In the genomic region with DNA sequence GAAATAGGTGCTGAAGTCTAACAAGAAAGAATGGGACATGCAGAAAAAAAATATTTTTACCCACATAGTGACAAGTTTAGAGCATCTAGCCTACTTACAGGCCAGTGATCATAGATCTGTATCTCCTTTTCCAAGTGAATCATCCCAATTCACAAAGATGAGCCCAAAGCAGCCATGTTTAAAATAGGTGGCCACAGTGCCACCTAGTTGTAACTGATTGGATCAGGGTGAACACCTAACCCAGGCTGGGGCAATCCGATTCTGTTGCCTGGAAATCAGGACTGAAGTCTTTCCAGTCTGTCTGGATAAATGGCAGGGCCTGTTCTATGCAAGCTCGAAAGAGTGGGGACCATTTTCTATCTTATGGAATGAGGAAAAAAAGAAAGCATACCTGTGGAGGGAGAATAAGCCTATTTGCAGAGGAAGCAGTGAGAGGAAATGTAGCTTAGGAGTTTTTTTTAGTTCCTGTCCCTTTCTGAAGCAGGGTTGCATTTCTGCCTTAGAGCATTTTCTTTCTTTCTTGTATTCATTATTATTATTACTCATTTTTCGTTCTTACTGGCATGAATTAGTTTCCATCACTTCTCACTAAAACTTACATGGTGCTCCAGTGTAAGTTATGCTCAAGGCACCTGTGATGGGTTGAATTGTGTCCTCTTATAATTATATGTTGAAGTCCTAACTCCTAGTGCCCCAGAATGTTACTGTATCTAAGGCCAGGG, we compare ENCODE assay signal across 17 cellular contexts.
DNase-seq lines count a peak whose midpoint lies in the region; ATAC-seq, FAIRE-seq and TF ChIP-seq lines count a peak whose summit lies in the region.
"Had no signal": no experiment of that assay in that cellular context is flagged by ENCODE, and none has a peak within 500 bp of the region (broad histone marks: within the 10 kb centered on the region; RNA-seq: fewer than 3 reads in every experiment).

No MANE protein-coding gene starts in this region.

- TF ChIP-seq CTCF in H9 (conservative IDR thresholded peaks at IDR 0.05), result peak; percentile 49
- TF ChIP-seq CTCF in PC-3 (conservative IDR thresholded peaks at IDR 0.05; ENCODE audit: low read depth, low read length), result peak; percentile 57
- TF ChIP-seq CTCF in keratinocyte (optimal IDR thresholded peaks at IDR 0.05 in 1 of 3, IDR thresholded peaks at IDR 0.05 in 1 of 3, conservative IDR thresholded peaks at IDR 0.05 in 1 of 3; ENCODE audit: extremely low read depth in 1 of 3, insufficient read depth in 2 of 3, low read length in 3 of 3), result peak in 2 of 3 experiments; percentile 3 to 46

- no peak overlapping the region for H3K56ac ChIP-seq in H9 (ENCODE audit: insufficient read length, low read depth, low read length)

- H2BK12ac ChIP-seq in H9 (ENCODE audit: insufficient read length, low read depth, low read length), result no peak overlapping the region

- no peak overlapping the region for H3K18ac ChIP-seq in H9 (ENCODE audit: insufficient read length, low read depth, low read length)

- no TSS peak for BruUV-seq in PC-3 (replicated peaks; lab: Mats Ljungman, UMichigan)

- intact Hi-C loops in PC-3 (cut with micrococcal nuclease), result no loop called here

- DNase-seq in Daoy (ENCODE audit: low read depth), result peak; percentile 4
- no peak for DNase-seq in H9
- peak; percentile 26 for DNase-seq in PC-3
- no peak for DNase-seq in keratinocyte (ENCODE audit: low read depth, low spot score)
- DNase-seq in NCI-H524 treated with DMSO at 0.1 percent for 48 hours (lab: John Stamatoyannopoulos, UW), result no peak
- no peak for DNase-seq in amniotic stem cell (lab: John Stamatoyannopoulos, UW)
- DNase-seq in dedifferentiated amniotic fluid mesenchymal stem cell (ENCODE audit: extremely low spot score), result no peak
- no peak for DNase-seq in DMS153 (lab: John Stamatoyannopoulos, UW)
- DNase-seq: CD8-positive, alpha-beta T cell; KG1; Peyer's patch; T-helper 17 cell had no signal

- H3K9me3 Mint-ChIP-seq in H9, result no peaks in the 10 kb centered on the region; a peak in 1 of 5 replicates
- H3K9me3 Mint-ChIP-seq: brain; CD8-positive, alpha-beta T cell had no signal

- H2BK120ac ChIP-seq in H9 (ENCODE audit: low read depth, low read length, poor library complexity, severe bottlenecking), result no peak overlapping the region

- H2BK15ac ChIP-seq in H9 (ENCODE audit: low read depth, low read length), result no peak overlapping the region

- H2AFZ ChIP-seq in H9 (ENCODE audit: low read length) (no peak overlapping the region), PC-3 (ENCODE audit: low read length) (no peak overlapping the region), keratinocyte (ENCODE audit: control insufficient read depth, low read length) (no peak overlapping the region)
- H2AFZ ChIP-seq: hepatocyte had no signal

- no peaks in the 10 kb centered on the region for H3K79me1 ChIP-seq in H9 (ENCODE audit: insufficient read depth, low read depth, low read length, poor library complexity, severe bottlenecking)

- H3K14ac ChIP-seq in H9 (ENCODE audit: insufficient read depth, low read length), result no peak overlapping the region

- POLR2A ChIA-PET in PC-3 (lab: Charles Lee; ENCODE audit: unreplicated experiment), result no interaction called here

- H2BK5ac ChIP-seq in H9 (ENCODE audit: insufficient read length, low read length), result no peak overlapping the region

- dilution Hi-C loops in keratinocyte (cut with MboI; ENCODE audit: extremely low pct_ligation_motif_present, low sequenced_read_pairs), result no loop called here

- CTCF ChIA-PET in PC-3 (lab: Charles Lee), result no interaction called here

- H3K4me3 Mint-ChIP-seq in H9, result no peak overlapping the region
- H3K4me3 Mint-ChIP-seq: brain; CD8-positive, alpha-beta T cell; T-helper 17 cell had no signal

- H3K27me3 Mint-ChIP-seq in H9 (ENCODE audit: low read depth), result peaks cover 13% of the 10 kb centered on the region

- no peaks in the 10 kb centered on the region for H3K9me2 ChIP-seq in PC-3 (replicated peaks; ENCODE audit: low read length)

- H3K79me2 ChIP-seq in H9 (ENCODE audit: insufficient read depth, low read length) (no peaks in the 10 kb centered on the region), PC-3 (ENCODE audit: low read length) (no peaks in the 10 kb centered on the region), keratinocyte (ENCODE audit: control insufficient read depth, insufficient read depth, low read length) (no peaks in the 10 kb centered on the region)
- H3K79me2 ChIP-seq: hepatocyte had no signal

- WGBS in H9 (ENCODE audit: extremely low coverage, insufficient read length, low lambda C conversion rate), result no CpG with 5 or more reads among the region's 3 CpGs

- H4K8ac ChIP-seq in H9 (replicated peaks; ENCODE audit: insufficient read length, low read depth, low read length), result no peak overlapping the region

- no peaks in the 10 kb centered on the region for H3K4me1 ChIP-seq in H9 (ENCODE audit: insufficient read depth, low read length)
- H3K4me1 ChIP-seq in PC-3 (ENCODE audit: insufficient read depth, low read length), result no peaks in the 10 kb centered on the region
- no peaks in the 10 kb centered on the region for H3K4me1 ChIP-seq in keratinocyte (ENCODE audit: control insufficient read depth, extremely low read depth, insufficient read depth, low read length)
- H3K4me1 ChIP-seq: Peyer's patch had no signal

- H3K23ac ChIP-seq in H9 (ENCODE audit: insufficient read length, low read depth, low read length), result no peak overlapping the region

- H3K9me3 ChIP-seq in H9 (ENCODE audit: control insufficient read depth, low read depth, low read length) (no peaks in the 10 kb centered on the region), PC-3 (ENCODE audit: low read length) (no peaks in the 10 kb centered on the region), keratinocyte (ENCODE audit: control insufficient read depth, low read depth, low read length) (no peaks in the 10 kb centered on the region)
- H3K9me3 ChIP-seq: Peyer's patch had no signal

- H3K4me3 ChIP-seq in PC-3 (ENCODE audit: low read length) (no peak overlapping the region), keratinocyte (ENCODE audit: control insufficient read depth in 2 of 3, extremely low read depth in 1 of 3, insufficient read depth in 2 of 3, low read depth in 1 of 3, low read length in 3 of 3) (no peak overlapping the region)
- H3K4me3 ChIP-seq: hepatocyte, lung, Peyer's patch, smooth muscle cell had no signal

- H2AK5ac ChIP-seq in H9 (ENCODE audit: insufficient read length, low read length), result no peak overlapping the region

- FAIRE-seq in keratinocyte (lab: Jason Lieb, UNC), result no peak

- H3K36me3 ChIP-seq in PC-3 (ENCODE audit: low read depth, low read length) (no peaks in the 10 kb centered on the region), keratinocyte (ENCODE audit: control insufficient read depth in 2 of 2, extremely low read depth in 1 of 2, insufficient read depth in 2 of 2, low read length in 2 of 2) (no peaks in the 10 kb centered on the region)
- H3K36me3 ChIP-seq: Peyer's patch had no signal

- no peak overlapping the region for H3T11ph ChIP-seq in H9 (ENCODE audit: low read length)

- H3K27ac ChIP-seq in H9 (ENCODE audit: insufficient read length, low read depth, low read length), result no peak overlapping the region
- no peak overlapping the region for H3K27ac ChIP-seq in PC-3 (ENCODE audit: low read length)
- no peak overlapping the region for H3K27ac ChIP-seq in keratinocyte (ENCODE audit: control insufficient read depth, insufficient read depth, low read length)
- H3K27ac ChIP-seq: epithelial cell of prostate, hepatocyte, Peyer's patch had no signal

- no peak overlapping the region; a peak in 1 of 7 replicates for H3K27ac Mint-ChIP-seq in H9
- H3K27ac Mint-ChIP-seq: brain; CD8-positive, alpha-beta T cell; T-helper 17 cell had no signal

- H3K4ac ChIP-seq in H9 (ENCODE audit: low read depth, low read length), result no peak overlapping the region

- peak; percentile 37 for ATAC-seq in PC-3
- ATAC-seq: CD8-positive, alpha-beta T cell; T-helper 17 cell had no signal

- H3K23me2 ChIP-seq in H9 (ENCODE audit: insufficient read length, low read depth, low read length, poor library complexity, severe bottlenecking), result no peaks in the 10 kb centered on the region

- H3K27me3 ChIP-seq in H9 (ENCODE audit: insufficient read depth, low read length) (no peaks in the 10 kb centered on the region), PC-3 (ENCODE audit: low read length) (peaks cover 34% of the 10 kb centered on the region), keratinocyte (ENCODE audit: control insufficient read depth, extremely low read depth, insufficient read depth, low read length) (no peaks in the 10 kb centered on the region)
- H3K27me3 ChIP-seq: hepatocyte, Peyer's patch had no signal

- no peaks in the 10 kb centered on the region for H3K9me1 ChIP-seq in keratinocyte (ENCODE audit: control insufficient read depth, extremely low read depth, insufficient read depth, low read length)

- H3K36me3 Mint-ChIP-seq in H9 (ENCODE audit: insufficient read depth in 1 of 3, low read depth in 3 of 3), result no peaks in the 10 kb centered on the region
- H3K36me3 Mint-ChIP-seq: brain; CD8-positive, alpha-beta T cell had no signal

- H3K4me2 ChIP-seq in H9 (ENCODE audit: insufficient read depth, insufficient read length, low read length) (no peak overlapping the region), PC-3 (ENCODE audit: low read length) (no peak overlapping the region), keratinocyte (ENCODE audit: control insufficient read depth, extremely low read depth, insufficient read depth, low read depth, low read length) (no peak overlapping the region)
- H3K4me2 ChIP-seq: hepatocyte, smooth muscle cell had no signal

- no peak overlapping the region for H4K91ac ChIP-seq in H9 (ENCODE audit: insufficient read length, low read depth, low read length)

- H4K20me1 ChIP-seq in H9 (ENCODE audit: control insufficient read depth, insufficient read depth, insufficient read length), result no peaks in the 10 kb centered on the region
- no peaks in the 10 kb centered on the region for H4K20me1 ChIP-seq in PC-3 (ENCODE audit: low read length)
- H4K20me1 ChIP-seq in keratinocyte (ENCODE audit: control insufficient read depth, extremely low read depth, insufficient read depth, low read length), result no peaks in the 10 kb centered on the region

- peaks cover 0 to 2% of the 10 kb centered on the region in 2 experiments; a peak in 1 of 4 replicates for H3K4me1 Mint-ChIP-seq in H9
- H3K4me1 Mint-ChIP-seq: brain, T-helper 17 cell had no signal

- H2BK20ac ChIP-seq in H9 (ENCODE audit: low read depth, low read length, poor library complexity, severe bottlenecking), result no peak overlapping the region

- no peaks in the 10 kb centered on the region for H3F3A ChIP-seq in PC-3 (ENCODE audit: low read length, unreplicated experiment)

- H4K5ac ChIP-seq in H9 (ENCODE audit: insufficient read length, low read depth, low read length), result no peak overlapping the region

- H3K9ac ChIP-seq in H9 (ENCODE audit: extremely low read depth, insufficient read length, low read length) (no peak overlapping the region), PC-3 (ENCODE audit: low read length) (no peak overlapping the region), keratinocyte (ENCODE audit: control insufficient read depth, extremely low read depth, insufficient read depth, low read length) (no peak overlapping the region)

Comparison
In these comparisons a context has a peak if more than half of its experiments do, and no peak if none do; other contexts are left out.
1. DNase-seq: peak in Daoy (single experiment) and PC-3 (single experiment); none in H9 (single experiment), keratinocyte (single experiment), NCI-H524 treated with DMSO at 0.1 percent for 48 hours (single experiment), amniotic stem cell (single experiment), dedifferentiated amniotic fluid mesenchymal stem cell (single experiment) and DMS153 (single experiment).
2. Peak in every context shown above with its lines, with median percentiles within 50 percentile points of each other: CTCF ChIP-seq.